In genomic region chr1:235083589-235084323, GRCh38 we compare ENCODE assay signal across 8 cellular contexts. TPM values are rescaled to one million over a fixed set of nuclear protein-coding genes. Genes with fewer than 3 reads are reported as not detected.
DNase-seq lines count a peak whose midpoint lies in the region; ATAC-seq and TF ChIP-seq lines count a peak whose summit lies in the region.

No MANE protein-coding gene starts in this region.

- H3K27ac ChIP-seq in DND-41 (ENCODE audit: low read length) = peak overlapping the region; percentile 90
- H3K27ac ChIP-seq in GM23338 (ENCODE audit: low read depth) = peak overlapping the region; percentile 64
- peak overlapping the region; percentile 88 to 99 (median 95) for H3K27ac ChIP-seq in thyroid gland

- H3K4me2 ChIP-seq in DND-41 (ENCODE audit: insufficient read depth, low read length) (peak overlapping the region; percentile 63), GM23338 (peak overlapping the region; percentile 58)

- ATAC-seq in DND-41 (ENCODE audit: insufficient read depth, low read depth) = peak; percentile 95
- peak; percentile 98 for ATAC-seq in GM23338
- peak; percentile 90 for ATAC-seq in omental fat pad (ENCODE audit: low FRiP score)

- H3K27me3 ChIP-seq in DND-41 (ENCODE audit: insufficient read depth, low read length, poor library complexity) (no peaks in the 10 kb centered on the region), GM23338 (ENCODE audit: insufficient read depth) (no peaks in the 10 kb centered on the region), thyroid gland (no peaks in the 10 kb centered on the region)

- H3K9me3 Mint-ChIP-seq in GM23338 = no peaks in the 10 kb centered on the region

- peak overlapping the region; percentile 6; the same call in 1 of the 3 replicates for H3K4me3 Mint-ChIP-seq in GM23338

- TF ChIP-seq CTCF in DND-41 (IDR thresholded peaks at IDR 0.05; ENCODE audit: borderline replicate concordance, extremely low read depth, low read length, poor library complexity, severe bottlenecking) (peak; percentile 100), GM23338 (conservative IDR thresholded peaks at IDR 0.05; ENCODE audit: low read depth in 2 of 2) (peak; percentile 86 to 96), omental fat pad (IDR thresholded peaks at IDR 0.05) (peak in 1 of 3 donors; percentile 35), thyroid gland (IDR thresholded peaks at IDR 0.05) (peak; percentile 38 to 97 (median 92))

- peak overlapping the region; percentile 52; the same call in 1 of the 2 replicates for H3K27ac Mint-ChIP-seq in GM23338

- peaks cover 13% of the 10 kb centered on the region for H3K27me3 Mint-ChIP-seq in GM23338 (ENCODE audit: insufficient read depth, low read depth, poor library complexity)

- H3K9me3 ChIP-seq in DND-41 (ENCODE audit: insufficient read depth, low read length, severe bottlenecking) = no peaks in the 10 kb centered on the region
- H3K9me3 ChIP-seq in thyroid gland = no peaks in the 10 kb centered on the region

- H3K4me1 Mint-ChIP-seq in GM23338 = peaks cover 18% of the 10 kb centered on the region

- H3K4me1 ChIP-seq in DND-41 (ENCODE audit: insufficient read depth, low read length) (peaks cover 18% of the 10 kb centered on the region), GM23338 (ENCODE audit: insufficient read depth) (peaks cover 4% of the 10 kb centered on the region; the same call in 1 of the 2 replicates), thyroid gland (peaks cover 37 to 40% of the 10 kb centered on the region in 2 donors)

- no peaks in the 10 kb centered on the region for H4K20me1 ChIP-seq in DND-41 (ENCODE audit: insufficient read depth, low read length)
- H4K20me1 ChIP-seq in GM23338 (replicated peaks; ENCODE audit: insufficient read depth) = no peaks in the 10 kb centered on the region

- peak overlapping the region; percentile 47 for H3K9ac ChIP-seq in DND-41 (ENCODE audit: low read depth, low read length)

- intact Hi-C loops in thyroid gland (cut with DNase I) = loop anchor here (5.0 to 10.0 kb wide), 2 partner anchors 349 to 471 kb away; partner anchors contain the start of gene IRF2BP2

- no peaks in the 10 kb centered on the region for H3K79me2 ChIP-seq in DND-41 (ENCODE audit: insufficient read depth, low read length)
- no peaks in the 10 kb centered on the region for H3K79me2 ChIP-seq in GM23338 (replicated peaks; ENCODE audit: insufficient read depth)

- 20 to 27% methylated on average over 14 to 16 of the region's 16 CpGs for WGBS in thyroid gland, 2 donors

- peak; percentile 83 for DNase-seq in DND-41
- peak; percentile 89 for DNase-seq in GM23338 (ENCODE audit: low spot score)
- peak; percentile 93 for DNase-seq in M059J (ENCODE audit: low read depth)
- DNase-seq in SHP77 (lab: John Stamatoyannopoulos, UW) = peak; percentile 91 to 94
- peak in 3 of 4 experiments; percentile 30 to 49 (median 35) for DNase-seq in activated naive CD4-positive, alpha-beta T cell (lab: John Stamatoyannopoulos, UW)
- DNase-seq in foreskin melanocyte = peak; percentile 78
- DNase-seq in omental fat pad (ENCODE audit: low spot score) = no peak
- peak; percentile 84 to 87 for DNase-seq in thyroid gland

- H3K36me3 ChIP-seq in DND-41 (ENCODE audit: insufficient read depth, low read length) (no peaks in the 10 kb centered on the region), GM23338 (ENCODE audit: insufficient read depth) (no peaks in the 10 kb centered on the region), thyroid gland (no peaks in the 10 kb centered on the region)

- H3K4me3 ChIP-seq in DND-41 (ENCODE audit: low read depth in 1 of 2, low read length in 2 of 2) = peak overlapping the region in 1 of 2 experiments; percentile 43; a peak in 2 of 4 replicates
- H3K4me3 ChIP-seq in GM23338 = no peak overlapping the region
- no peak overlapping the region for H3K4me3 ChIP-seq in thyroid gland (replicated peaks in 1 of 3)

- peaks cover 4% of the 10 kb centered on the region; the same call in 1 of the 2 replicates for H3F3A ChIP-seq in GM23338 (replicated peaks; ENCODE audit: low read depth)

- H2AFZ ChIP-seq in DND-41 (ENCODE audit: low read depth, low read length) (peak overlapping the region; percentile 72), GM23338 (peak overlapping the region; percentile 82)

- peak in 1 of 2 donors; percentile 51 for TF ChIP-seq POLR2A in thyroid gland (IDR thresholded peaks at IDR 0.05)

- no peaks in the 10 kb centered on the region for H3K36me3 Mint-ChIP-seq in GM23338 (ENCODE audit: low read depth)

- H3K9me2 ChIP-seq in GM23338 (ENCODE audit: insufficient read depth) = no peaks in the 10 kb centered on the region

TF ChIP-seq in GM23338, 12 proteins besides CTCF, POLR2A, EP300 and RAD21:
- no peak for TF ChIP-seq CREB1 (CRISPR knock-in tag; IDR thresholded peaks at IDR 0.05; ENCODE audit: low read depth)
- no peak for TF ChIP-seq ZNF114 (CRISPR knock-in tag; IDR thresholded peaks at IDR 0.05)
- no peak for TF ChIP-seq ETS1 (IDR thresholded peaks at IDR 0.05)
- TF ChIP-seq EZH2 (IDR thresholded peaks at IDR 0.05; ENCODE audit: low read depth, unreplicated experiment) = no peak
- no peak for TF ChIP-seq STAT1 (IDR thresholded peaks at IDR 0.05; ENCODE audit: unreplicated experiment)

RNA-seq across cellular contexts. Expression of gene TOMM20, which starts 44.9 kb away (rescaled TPM):
- 138 and 159 TPM in 2 replicates for total RNA-seq in GM23338 (2014; rRNA removed; shearing (Covaris generic))
- polyA plus RNA-seq in GM23338 (2016; fragmentation: Nextera tagmentation; extraction: Ambion mirVana) = 116 and 138 TPM in 2 replicates
- 44.5 and 72.8 TPM in 2 replicates for total RNA-seq in M059J (2014; rRNA removed; shearing (Covaris generic))
- total RNA-seq in omental fat pad (10 to 100 TPM; 73.6 to 91.7 (median 83.0) TPM), thyroid gland (100 to 1,000 TPM; 117 to 204 (median 157) TPM)
